Comparison of ENCODE assay signal across 30 cellular contexts in genomic region chr13:37412271-37412683, GRCh38.
DNase-seq lines count a peak whose midpoint lies in the region; ATAC-seq and TF ChIP-seq lines count a peak whose summit lies in the region.
"Had no signal": no experiment of that assay in that cellular context is flagged by ENCODE, and none has a peak within 500 bp of the region (broad histone marks: within the 10 kb centered on the region; RNA-seq: fewer than 3 reads in every experiment).

No MANE protein-coding gene starts in this region.

- no peak overlapping the region for H3K27ac Mint-ChIP-seq in immature natural killer cell
- H3K27ac Mint-ChIP-seq: activated CD4-positive, alpha-beta T cell treated with anti-CD3 and anti-CD28 coated beads for 36 hours; activated CD8-positive, alpha-beta T cell treated with anti-CD3 and anti-CD28 coated beads for 36 hours; activated naive CD4-positive, alpha-beta T cell treated with anti-CD3 and anti-CD28 coated beads, Interleukin-2, amount 10 ng/mL, durations not matched to agents 7 days and 5 days; activated T-helper 17 cell treated with anti-CD3 and anti-CD28 coated beads, Interleukin-2, amount 50 U/mL, for 72 hours; brain; CD4-positive, alpha-beta T cell; memory B cell had no signal

- peaks cover 0 to 4% (median 0%) of the 10 kb centered on the region in 3 donors for H3K27me3 Mint-ChIP-seq in immature natural killer cell (ENCODE audit: low read depth in 3 of 3)
- H3K27me3 Mint-ChIP-seq: activated CD4-positive, alpha-beta T cell treated with anti-CD3 and anti-CD28 coated beads for 36 hours; activated CD8-positive, alpha-beta T cell treated with anti-CD3 and anti-CD28 coated beads for 36 hours; activated naive CD4-positive, alpha-beta T cell treated with anti-CD3 and anti-CD28 coated beads, Interleukin-2, amount 10 ng/mL, durations not matched to agents 7 days and 5 days; activated T-helper 17 cell treated with anti-CD3 and anti-CD28 coated beads, Interleukin-2, amount 50 U/mL, for 72 hours; CD4-positive, alpha-beta T cell; memory B cell had no signal

- TF ChIP-seq CTCF in epithelial cell of esophagus (IDR thresholded peaks at IDR 0.05; ENCODE audit: insufficient read depth, low read depth, low read length, missing control alignments) (no peak), upper lobe of right lung (IDR thresholded peaks at IDR 0.05) (no peak), PC-9 (conservative IDR thresholded peaks at IDR 0.05) (no peak)

- CTCF ChIA-PET in PC-9 (lab: Charles Lee), result no interaction called here

- no peak for ATAC-seq in upper lobe of right lung
- ATAC-seq: activated CD4-positive, alpha-beta T cell treated with anti-CD3 and anti-CD28 coated beads for 36 hours; activated CD8-positive, alpha-beta T cell treated with anti-CD3 and anti-CD28 coated beads for 36 hours; activated T-helper 17 cell treated with anti-CD3 and anti-CD28 coated beads, Interleukin-2, amount 50 U/mL, for 72 hours; left lobe of liver had no signal

- H3K9me3 ChIP-seq in upper lobe of right lung (no peaks in the 10 kb centered on the region), PC-9 (ENCODE audit: insufficient read depth, low read depth) (no peaks in the 10 kb centered on the region)
- H3K9me3 ChIP-seq: adrenal gland, prostate gland, sigmoid colon, thyroid gland had no signal

- no TSS peak for BruUV-seq in PC-9 (replicated peaks; lab: Mats Ljungman, UMichigan)

- H3K27me3 ChIP-seq in upper lobe of right lung (no peaks in the 10 kb centered on the region), PC-9 (ENCODE audit: insufficient read depth, low read depth) (no peaks in the 10 kb centered on the region)
- H3K27me3 ChIP-seq: adrenal gland, sigmoid colon, thyroid gland had no signal

- POLR2A ChIA-PET in PC-9 (lab: Charles Lee; ENCODE audit: unreplicated experiment), result no interaction called here

- no peak overlapping the region for H3K27ac ChIP-seq in upper lobe of right lung
- H3K27ac ChIP-seq in PC-9, result no peak overlapping the region
- H3K27ac ChIP-seq: adrenal gland, dorsolateral prefrontal cortex, prostate gland, sigmoid colon, thyroid gland, VCaP had no signal

- no peak overlapping the region for H3K4me3 Mint-ChIP-seq in immature natural killer cell
- H3K4me3 Mint-ChIP-seq: activated CD4-positive, alpha-beta T cell treated with anti-CD3 and anti-CD28 coated beads for 36 hours; activated CD8-positive, alpha-beta T cell treated with anti-CD3 and anti-CD28 coated beads for 36 hours; activated naive CD4-positive, alpha-beta T cell treated with anti-CD3 and anti-CD28 coated beads, Interleukin-2, amount 10 ng/mL, durations not matched to agents 7 days and 5 days; activated T-helper 17 cell treated with anti-CD3 and anti-CD28 coated beads, Interleukin-2, amount 50 U/mL, for 72 hours; brain; CD4-positive, alpha-beta T cell; memory B cell had no signal

- no peaks in the 10 kb centered on the region for H3K36me3 ChIP-seq in upper lobe of right lung
- no peaks in the 10 kb centered on the region for H3K36me3 ChIP-seq in PC-9 (ENCODE audit: low read depth)
- H3K36me3 ChIP-seq: adrenal gland, prostate gland, sigmoid colon, thyroid gland had no signal

- H3K79me2 ChIP-seq in PC-9 (ENCODE audit: low read depth), result no peaks in the 10 kb centered on the region

- H3K9me3 Mint-ChIP-seq in immature natural killer cell, result peaks cover 6 to 29% (median 8%) of the 10 kb centered on the region in 6 donors
- H3K9me3 Mint-ChIP-seq: activated CD8-positive, alpha-beta T cell treated with anti-CD3 and anti-CD28 coated beads for 36 hours; activated naive CD4-positive, alpha-beta T cell treated with anti-CD3 and anti-CD28 coated beads, Interleukin-2, amount 10 ng/mL, durations not matched to agents 7 days and 5 days; activated T-helper 17 cell treated with anti-CD3 and anti-CD28 coated beads, Interleukin-2, amount 50 U/mL, for 72 hours; brain had no signal

- H3K4me3 ChIP-seq in epithelial cell of esophagus (ENCODE audit: low read length) (no peak overlapping the region), upper lobe of right lung (no peak overlapping the region), PC-9 (no peak overlapping the region)
- H3K4me3 ChIP-seq: adrenal gland, dorsolateral prefrontal cortex, prostate gland, sigmoid colon, thyroid gland had no signal

- H2AFZ ChIP-seq in PC-9, result no peak overlapping the region

- no peaks in the 10 kb centered on the region for H4K20me1 ChIP-seq in PC-9 (ENCODE audit: insufficient read depth)

- in situ Hi-C loops in KBM-7 (cut with MboI; ENCODE audit: low pct_unique_long_range_greater_than_20kb, low sequenced_read_pairs), result no loop called here

- no peaks in the 10 kb centered on the region for H3K9me2 ChIP-seq in PC-9 (ENCODE audit: insufficient read depth)

- H3K4me1 ChIP-seq in upper lobe of right lung (no peaks in the 10 kb centered on the region), PC-9 (replicated peaks; ENCODE audit: insufficient read depth) (no peaks in the 10 kb centered on the region)
- H3K4me1 ChIP-seq: adrenal gland, prostate gland, sigmoid colon, thyroid gland had no signal

- no peaks in the 10 kb centered on the region for H3K4me1 Mint-ChIP-seq in immature natural killer cell
- H3K4me1 Mint-ChIP-seq: activated CD4-positive, alpha-beta T cell treated with anti-CD3 and anti-CD28 coated beads for 36 hours; activated naive CD4-positive, alpha-beta T cell treated with anti-CD3 and anti-CD28 coated beads, Interleukin-2, amount 10 ng/mL, durations not matched to agents 7 days and 5 days; activated T-helper 17 cell treated with anti-CD3 and anti-CD28 coated beads, Interleukin-2, amount 50 U/mL, for 72 hours; brain; memory B cell had no signal

- no peaks in the 10 kb centered on the region for H3F3A ChIP-seq in PC-9 (ENCODE audit: insufficient read depth, low read depth)

- no peaks in the 10 kb centered on the region for H3K36me3 Mint-ChIP-seq in immature natural killer cell
- H3K36me3 Mint-ChIP-seq: activated naive CD4-positive, alpha-beta T cell treated with anti-CD3 and anti-CD28 coated beads, Interleukin-2, amount 10 ng/mL, durations not matched to agents 7 days and 5 days; brain; memory B cell had no signal

- no peak overlapping the region for H3K4me2 ChIP-seq in PC-9

- intact Hi-C loops in upper lobe of right lung (cut with DNase I), result no loop called here
- intact Hi-C loops in PC-9 (cut with micrococcal nuclease; ENCODE audit: unreplicated experiment), result no loop called here

- DNase-seq in GM04504 (ENCODE audit: low read depth), result peak; percentile 32
- DNase-seq in epithelial cell of esophagus (ENCODE audit: low read depth), result peak; percentile 56
- peak; percentile 63 for DNase-seq in iris pigment epithelial cell (ENCODE audit: low read depth)
- DNase-seq in upper lobe of right lung, result no peak
- DNase-seq in PC-9, result no peak
- DNase-seq in immature natural killer cell, result no peak
- DNase-seq in KBM-7, result no peak
- DNase-seq: activated CD4-positive, alpha-beta T cell treated with anti-CD3 and anti-CD28 coated beads for 36 hours; activated CD8-positive, alpha-beta memory T cell treated with anti-CD3 and anti-CD28 coated beads, Interleukin-2, amount 50 U/mL, for 48 hours; activated CD8-positive, alpha-beta T cell treated with anti-CD3 and anti-CD28 coated beads for 36 hours; activated naive CD4-positive, alpha-beta T cell treated with anti-CD3 and anti-CD28 coated beads, Interleukin-2, amount 10 ng/mL, durations not matched to agents 7 days and 5 days; adrenal gland; CD4-positive, alpha-beta T cell; cerebellar nuclear complex; DMS79 treated with DMSO at 0.1 percent for 48 hours; dorsolateral prefrontal cortex; MV-4-11; NCI-H1436 treated with DMSO at 0.1 percent for 48 hours; NCI-H774; SIG-M5; sigmoid colon; stimulated activated CD4-positive, alpha-beta T cell treated with anti-CD3 and anti-CD28 coated beads, Interleukin-4, amount 100 ng/mL, for 1 hour; SW 1271; thyroid gland had no signal

Comparison
In these comparisons a context has a peak if more than half of its experiments do, and no peak if none do; other contexts are left out.
1. DNase-seq: peak in GM04504 (single experiment), epithelial cell of esophagus (single experiment) and iris pigment epithelial cell (single experiment); none in upper lobe of right lung (single experiment), PC-9 (0 of 2), immature natural killer cell (0 of 3) and KBM-7 (single experiment).